ENCODE assay signal across 1 cellular context in the genomic region with DNA sequence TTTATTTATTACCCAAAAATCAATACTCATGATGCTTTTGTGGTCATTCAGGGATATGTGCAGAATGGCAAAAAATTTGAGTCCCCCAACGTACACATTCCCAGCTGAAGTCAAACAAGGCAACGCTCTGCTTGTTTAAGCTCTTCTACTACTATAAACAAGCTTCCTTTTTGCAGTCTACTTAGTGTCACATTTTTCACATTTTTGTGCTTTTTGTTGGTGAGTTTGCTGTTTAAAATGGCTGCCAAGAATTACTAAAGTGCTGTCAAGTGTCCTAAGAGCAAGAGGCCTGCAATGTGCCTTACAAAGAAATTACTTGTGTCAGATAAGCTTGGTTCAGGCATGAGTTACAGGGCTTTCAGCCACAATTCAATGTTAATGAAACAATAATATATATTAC.
TF ChIP-seq lines count a peak whose summit lies in the region.

No MANE protein-coding gene starts in this region.

TF ChIP-seq in IMR-90, 13 proteins besides CTCF, POLR2A, EP300 and RAD21:
- TF ChIP-seq MAZ (IDR thresholded peaks at IDR 0.05; ENCODE audit: borderline replicate concordance, low read depth, low read length) (no peak), CHD1 (IDR thresholded peaks at IDR 0.05; ENCODE audit: low read depth, low read length) (no peak), NFE2L2 (IDR thresholded peaks at IDR 0.05; ENCODE audit: low read depth, low read length) (no peak), CEBPB (IDR thresholded peaks at IDR 0.05; ENCODE audit: low read depth, low read length) (no peak)
